In the genomic region with DNA sequence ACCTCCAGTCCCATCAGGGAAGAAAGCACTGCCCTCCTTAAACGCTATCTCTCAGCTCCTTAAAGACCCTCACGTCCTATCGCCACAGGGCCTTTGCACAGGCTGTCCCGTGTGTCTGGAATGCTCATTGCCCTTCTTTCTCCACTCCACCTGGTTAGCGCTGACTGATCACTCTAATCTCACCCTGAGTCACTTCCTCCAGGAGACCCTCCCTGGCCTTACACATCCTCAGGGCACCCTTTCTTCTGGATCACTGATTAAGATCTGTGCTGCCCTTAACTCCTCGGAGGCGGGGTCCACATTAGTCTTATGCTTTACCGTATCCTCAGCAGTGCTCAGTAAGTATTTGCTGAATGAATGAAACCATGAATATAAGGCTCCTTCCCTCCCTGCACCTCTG, we compare ENCODE assay signal across 14 cellular contexts.
DNase-seq lines count a peak whose midpoint lies in the region; ATAC-seq and TF ChIP-seq lines count a peak whose summit lies in the region.
"Had no signal": no experiment of that assay in that cellular context is flagged by ENCODE, and none has a peak within 500 bp of the region (broad histone marks: within the 10 kb centered on the region; RNA-seq: fewer than 3 reads in every experiment).

No MANE protein-coding gene starts in this region.

- peak overlapping the region; percentile 5 to 82 for H3K27ac Mint-ChIP-seq in activated naive CD4-positive, alpha-beta T cell treated with anti-CD3 and anti-CD28 coated beads, Interleukin-2, amount 50 U/mL, for 72 hours
- H3K27ac Mint-ChIP-seq in memory B cell = peak overlapping the region; percentile 21

- peaks cover 5 to 13% of the 10 kb centered on the region in 2 donors for H3K9me3 Mint-ChIP-seq in activated naive CD4-positive, alpha-beta T cell treated with anti-CD3 and anti-CD28 coated beads, Interleukin-2, amount 50 U/mL, for 72 hours
- H3K9me3 Mint-ChIP-seq in memory B cell = peaks cover 5% of the 10 kb centered on the region

- intact Hi-C loops in lower leg skin (cut with DNase I; ENCODE audit: low total_unique reads) = no loop called here

- no peak overlapping the region for H3K4me3 Mint-ChIP-seq in memory B cell
- H3K4me3 Mint-ChIP-seq: CD4-positive, CD25-positive, alpha-beta regulatory T cell had no signal

- H3K27me3 Mint-ChIP-seq in memory B cell = no peaks in the 10 kb centered on the region
- H3K27me3 Mint-ChIP-seq: CD4-positive, CD25-positive, alpha-beta regulatory T cell had no signal

- no peak for TF ChIP-seq CTCF in lower leg skin (IDR thresholded peaks at IDR 0.05)

- DNase-seq in activated naive CD4-positive, alpha-beta T cell treated with anti-CD3 and anti-CD28 coated beads, Interleukin-2, amount 50 U/mL, for 72 hours (ENCODE audit: low spot score in 2 of 2) = no peak
- DNase-seq in activated naive CD4-positive, alpha-beta T cell treated with anti-CD3 and anti-CD28 coated beads, Interleukin-2, amount 50 U/mL, for 16 hours = no peak
- DNase-seq in dermis blood vessel endothelial cell (peak; percentile 15), memory B cell (ENCODE audit: low spot score in 2 of 2) (no peak), T-helper 1 cell (no peak), lower leg skin (ENCODE audit: low spot score in 2 of 2) (no peak), NCI-H146 (lab: John Stamatoyannopoulos, UW) (no peak)
- DNase-seq: ACHN; CD4-positive, CD25-positive, alpha-beta regulatory T cell; DMS53; GM23248; H7 had no signal

- WGBS in lower leg skin, 2 donors = 95 to 96% methylated on average over 8 of the region's 8 CpGs

- H3K4me1 Mint-ChIP-seq in memory B cell = peaks cover 2% of the 10 kb centered on the region

- no peak overlapping the region for H3K4me3 ChIP-seq in lower leg skin (ENCODE audit: low read depth, poor library complexity, severe bottlenecking)
- H3K4me3 ChIP-seq: BLaER1 treated with 17β-estradiol and CSF1 and Interleukin-3, amounts not matched to agents 10 nM and 100 nM; GM23248 had no signal

- peaks cover 27 to 53% of the 10 kb centered on the region in 2 donors for H3K36me3 Mint-ChIP-seq in activated naive CD4-positive, alpha-beta T cell treated with anti-CD3 and anti-CD28 coated beads, Interleukin-2, amount 50 U/mL, for 72 hours
- H3K36me3 Mint-ChIP-seq in memory B cell = peaks cover 54% of the 10 kb centered on the region

- ATAC-seq in activated naive CD4-positive, alpha-beta T cell treated with anti-CD3 and anti-CD28 coated beads, Interleukin-2, amount 50 U/mL, for 72 hours = no peak
- ATAC-seq in memory B cell (ENCODE audit: low read depth) (no peak), HG03469 (IDR thresholded peaks at IDR 0.05; ENCODE audit: unreplicated experiment) (no peak)

- no peak for TF ChIP-seq POLR2A in lower leg skin (IDR thresholded peaks at IDR 0.05)
